ENCODE assay signal across 8 cellular contexts in genomic region chr3:58434511-58434910, GRCh38. TPM values are rescaled to one million over a fixed set of nuclear protein-coding genes. Genes with fewer than 3 reads are reported as not detected.
DNase-seq lines count a peak whose midpoint lies in the region; ATAC-seq, FAIRE-seq and TF ChIP-seq lines count a peak whose summit lies in the region.

No MANE protein-coding gene starts in this region.

- H3K9me2 ChIP-seq in DOHH2 (replicated peaks; ENCODE audit: control insufficient read depth, low read length), result no peaks in the 10 kb centered on the region

- no peak for FAIRE-seq in GM12892 (lab: Jason Lieb, UNC)

- H3K9me3 ChIP-seq in DOHH2 (ENCODE audit: control insufficient read depth, insufficient read depth, low read length) (no peaks in the 10 kb centered on the region), esophagus muscularis mucosa (no peaks in the 10 kb centered on the region), trophoblast cell (ENCODE audit: insufficient read depth, low read depth, low read length) (no peaks in the 10 kb centered on the region)

- H4K20me1 ChIP-seq in DOHH2 (ENCODE audit: control insufficient read depth, insufficient read depth, low read depth, low read length), result peaks cover 3% of the 10 kb centered on the region; the same call in 1 of the 2 replicates

- H4K8ac ChIP-seq in trophoblast cell (ENCODE audit: low read depth, low read length), result peak overlapping the region; percentile 24

- no peak overlapping the region for H3K23ac ChIP-seq in trophoblast cell (ENCODE audit: low read length)

- H3K14ac ChIP-seq in trophoblast cell (ENCODE audit: low read length), result no peak overlapping the region

- no peak for TF ChIP-seq CTCF in DOHH2 (IDR thresholded peaks at IDR 0.05; ENCODE audit: low read depth, low read length, poor library complexity, severe bottlenecking)
- TF ChIP-seq CTCF in RWPE1 (conservative IDR thresholded peaks at IDR 0.05; ENCODE audit: low read depth), result no peak
- no peak for TF ChIP-seq CTCF in esophagus muscularis mucosa (IDR thresholded peaks at IDR 0.05)

- no peak overlapping the region for H4K12ac ChIP-seq in trophoblast cell (ENCODE audit: low read depth, low read length)

- H3K4ac ChIP-seq in trophoblast cell (ENCODE audit: low read depth, low read length), result no peak overlapping the region

- H4K91ac ChIP-seq in trophoblast cell (ENCODE audit: low read depth, low read length), result no peak overlapping the region

- intact Hi-C loops in esophagus muscularis mucosa (cut with DNase I), result no loop called here

- H3K4me1 ChIP-seq in DOHH2 (ENCODE audit: control insufficient read depth, low read length) (peaks cover 20% of the 10 kb centered on the region), esophagus muscularis mucosa (peaks cover 26 to 59% (median 53%) of the 10 kb centered on the region in 4 donors), trophoblast cell (ENCODE audit: control insufficient read depth in 1 of 2, insufficient read depth in 2 of 2, low read length in 2 of 2) (peaks cover 2 to 22% of the 10 kb centered on the region in 2 experiments)

- POLR2A ChIA-PET in RWPE1 (lab: Yijun Ruan, JAX; ENCODE audit: low non-redundant PET), result no interaction called here

- H3K18ac ChIP-seq in trophoblast cell (ENCODE audit: low read length), result no peak overlapping the region

- H3K4me3 ChIP-seq in DOHH2 (ENCODE audit: low read length) (peak overlapping the region; percentile 98), esophagus muscularis mucosa (peak overlapping the region in 3 of 4 donors; percentile 67 to 79 (median 76)), trophoblast cell (ENCODE audit: low read depth, low read length) (no peak overlapping the region)

- H2BK12ac ChIP-seq in trophoblast cell (ENCODE audit: low read length), result no peak overlapping the region

- H3K4me2 ChIP-seq in DOHH2 (ENCODE audit: low read length) (peak overlapping the region; percentile 75), trophoblast cell (ENCODE audit: low read length) (no peak overlapping the region)

- H3K27me3 ChIP-seq in DOHH2 (ENCODE audit: control insufficient read depth, low read length), result no peaks in the 10 kb centered on the region
- no peaks in the 10 kb centered on the region for H3K27me3 ChIP-seq in esophagus muscularis mucosa
- no peaks in the 10 kb centered on the region for H3K27me3 ChIP-seq in trophoblast cell (ENCODE audit: insufficient read depth, low read length)

- CTCF ChIA-PET in RWPE1 (lab: Yijun Ruan, JAX), result interaction anchor here (0.6 kb wide), 1 partner anchor 426 kb away, joined by 3 read pairs; no protein-coding TSS in a partner anchor

- H3K9ac ChIP-seq in trophoblast cell (ENCODE audit: low read length), result no peak overlapping the region

- peaks cover 13% of the 10 kb centered on the region for H3K79me1 ChIP-seq in trophoblast cell (ENCODE audit: low read length)

- 77% methylated on average over 11 of the region's 11 CpGs for WGBS in esophagus muscularis mucosa
- WGBS in trophoblast cell (ENCODE audit: extremely low coverage, insufficient coverage, insufficient read length), result no CpG with 5 or more reads among the region's 11 CpGs

- no peak overlapping the region for H2AK5ac ChIP-seq in trophoblast cell (ENCODE audit: low read length)

- DNase-seq in RWPE1 (ENCODE audit: low spot score) (no peak), esophagus muscularis mucosa (ENCODE audit: extremely low spot score) (no peak), trophoblast cell (no peak), A172 (ENCODE audit: low spot score) (no peak), GM12892 (ENCODE audit: insufficient read length) (no peak), NCI-H345 (lab: John Stamatoyannopoulos, UW) (no peak)

- H3F3A ChIP-seq in DOHH2 (ENCODE audit: control insufficient read depth, insufficient read depth), result peaks cover 13% of the 10 kb centered on the region

- ATAC-seq in HG03159 (IDR thresholded peaks at IDR 0.05; ENCODE audit: unreplicated experiment), result no peak

- H3K79me2 ChIP-seq in DOHH2 (ENCODE audit: control insufficient read depth, low read length), result peaks cover 26% of the 10 kb centered on the region
- peaks cover 4% of the 10 kb centered on the region for H3K79me2 ChIP-seq in trophoblast cell (ENCODE audit: control insufficient read depth, insufficient read depth, low read length, poor library complexity)

- H2BK120ac ChIP-seq in trophoblast cell (ENCODE audit: insufficient read depth, low read length, poor library complexity), result peak overlapping the region; percentile 10

- TF ChIP-seq POLR2A in esophagus muscularis mucosa (IDR thresholded peaks at IDR 0.05; ENCODE audit: low read depth) (no peak), GM12892 (IDR thresholded peaks at IDR 0.05; ENCODE audit: low read depth, low read length) (no peak)

- no peak for TF ChIP-seq EP300 in esophagus muscularis mucosa (IDR thresholded peaks at IDR 0.05)

- H3K36me3 ChIP-seq in DOHH2 (ENCODE audit: control insufficient read depth, low read length), result peaks cover 29% of the 10 kb centered on the region
- H3K36me3 ChIP-seq in esophagus muscularis mucosa, result peaks cover 17 to 29% (median 25%) of the 10 kb centered on the region in 4 donors
- peaks cover 7 to 15% of the 10 kb centered on the region in 2 experiments for H3K36me3 ChIP-seq in trophoblast cell (ENCODE audit: control insufficient read depth in 1 of 2, insufficient read depth in 2 of 2, low read length in 2 of 2)

- H3K27ac ChIP-seq in DOHH2 (ENCODE audit: low read depth, low read length) (no peak overlapping the region), RWPE1 (peak overlapping the region; percentile 82), esophagus muscularis mucosa (replicated peaks in 1 of 4) (peak overlapping the region; percentile 82 to 95 (median 90)), trophoblast cell (ENCODE audit: low read depth, low read length) (peak overlapping the region; percentile 11)

- no peak overlapping the region for H2BK5ac ChIP-seq in trophoblast cell (ENCODE audit: low read depth, low read length, poor library complexity)

- no peak overlapping the region for H2AFZ ChIP-seq in trophoblast cell (ENCODE audit: insufficient read depth, low read length, poor library complexity)

RNA-seq across cellular contexts. Expression of gene PDHB, which starts 0.9 kb away (rescaled TPM):
- total RNA-seq in esophagus muscularis mucosa, result 100 to 1,000 TPM; 100 to 138 (median 122) TPM
- polyA plus RNA-seq in trophoblast cell (2013), result 72.4 and 74.4 TPM in 2 replicates
- 141 and 170 TPM in 2 replicates for total RNA-seq in A172 (2014; rRNA removed; shearing (Covaris generic))
- 63.3 TPM for polyA plus RNA-seq in GM12892 (2012; ENCODE audit: missing spikeins)

RNA-seq across cellular contexts. Expression of gene KCTD6, which starts 57.4 kb away (rescaled TPM):
- total RNA-seq in esophagus muscularis mucosa, result 10 to 100 TPM; 13.6 to 16.8 (median 15.1) TPM
- 8.6 and 9.5 TPM in 2 replicates for polyA plus RNA-seq in trophoblast cell (2013)
- 6.4 and 9.1 TPM in 2 replicates for total RNA-seq in A172 (2014; rRNA removed; shearing (Covaris generic))
- polyA plus RNA-seq in GM12892 (2012; ENCODE audit: missing spikeins), result 6.3 TPM
